ENCODE assay signal across 9 cellular contexts in the genomic region with DNA sequence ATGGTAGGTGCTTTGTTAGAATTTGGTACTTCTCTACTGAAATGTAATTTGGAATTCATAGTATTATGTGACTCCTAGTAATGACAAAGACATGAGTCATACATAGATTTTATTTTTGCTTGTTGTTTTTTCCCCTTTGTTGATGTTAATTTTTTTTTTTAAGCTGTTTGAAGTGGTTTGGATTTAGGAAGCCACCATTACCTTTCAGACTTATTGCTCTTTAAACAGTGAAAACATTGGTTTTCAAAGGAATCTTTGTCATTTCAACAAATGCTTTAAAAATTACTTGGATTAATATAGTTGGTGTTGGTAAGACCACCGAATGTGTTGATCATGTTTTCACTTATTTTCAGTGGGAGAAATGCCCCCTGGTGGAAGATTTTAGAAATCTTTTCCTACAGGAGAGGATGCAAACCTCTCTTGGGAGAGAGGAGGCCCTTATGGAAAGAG.
DNase-seq lines count a peak whose midpoint lies in the region; ATAC-seq, FAIRE-seq and TF ChIP-seq lines count a peak whose summit lies in the region.
"Had no signal": no experiment of that assay in that cellular context is flagged by ENCODE, and none has a peak within 500 bp of the region (broad histone marks: within the 10 kb centered on the region; RNA-seq: fewer than 3 reads in every experiment).

No MANE protein-coding gene starts in this region.

- ATAC-seq in HG02588 (IDR thresholded peaks at IDR 0.05; ENCODE audit: unreplicated experiment), result no peak

- H2AFZ ChIP-seq in astrocyte (ENCODE audit: low read depth, low read length), result peak overlapping the region; percentile 12

- H4K20me1 ChIP-seq in astrocyte (ENCODE audit: insufficient read depth, low read length), result no peaks in the 10 kb centered on the region

- H3K27ac Mint-ChIP-seq in astrocyte (ENCODE audit: unreplicated experiment) (no peak overlapping the region), mesothelial cell of epicardium (no peak overlapping the region)

- TF ChIP-seq POLR2A in vagina (IDR thresholded peaks at IDR 0.05), result no peak

- H3K27me3 Mint-ChIP-seq in astrocyte (ENCODE audit: low read depth, unreplicated experiment), result peaks cover 6% of the 10 kb centered on the region
- H3K27me3 Mint-ChIP-seq in mesothelial cell of epicardium (ENCODE audit: low read depth), result peaks cover 11% of the 10 kb centered on the region

- H3K4me3 Mint-ChIP-seq in astrocyte (ENCODE audit: unreplicated experiment) (no peak overlapping the region), mesothelial cell of epicardium (no peak overlapping the region)

- no peak overlapping the region for H3K9ac ChIP-seq in astrocyte (ENCODE audit: low read length)

- H3K27ac ChIP-seq in astrocyte (ENCODE audit: low read depth, low read length) (peak overlapping the region; percentile 5), vagina (no peak overlapping the region)

- H3K4me2 ChIP-seq in astrocyte (ENCODE audit: low read length), result peak overlapping the region; percentile 36

- H3K9me3 Mint-ChIP-seq in astrocyte (ENCODE audit: unreplicated experiment) (peaks cover 6% of the 10 kb centered on the region), mesothelial cell of epicardium (peaks cover 24% of the 10 kb centered on the region)

- H3K79me2 ChIP-seq in astrocyte (ENCODE audit: insufficient read depth, low read length), result no peaks in the 10 kb centered on the region

- no peak for FAIRE-seq in astrocyte (lab: Jason Lieb, UNC)

- H3K36me3 ChIP-seq in astrocyte (ENCODE audit: insufficient read depth, low read length) (no peaks in the 10 kb centered on the region), vagina (no peaks in the 10 kb centered on the region)

- H3K4me1 ChIP-seq in astrocyte (ENCODE audit: insufficient read depth, low read length), result peaks cover 15% of the 10 kb centered on the region
- H3K4me1 ChIP-seq in vagina, result peaks cover 19% of the 10 kb centered on the region

- H3K4me1 Mint-ChIP-seq in astrocyte (ENCODE audit: low read depth, unreplicated experiment) (peaks cover 10% of the 10 kb centered on the region), mesothelial cell of epicardium (peaks cover 11% of the 10 kb centered on the region)

- H3K9me3 ChIP-seq in astrocyte (ENCODE audit: insufficient read depth, low read depth, low read length), result peaks cover 3% of the 10 kb centered on the region
- no peaks in the 10 kb centered on the region for H3K9me3 ChIP-seq in vagina

- intact Hi-C loops in vagina (cut with DNase I), result no loop called here

- DNase-seq in DMS114 treated with DMSO at 0.1 percent for 48 hours (lab: John Stamatoyannopoulos, UW; ENCODE audit: unreplicated experiment) (peak; percentile 24), astrocyte (ENCODE audit: low read depth) (peak; percentile 19), mesothelial cell of epicardium (ENCODE audit: low spot score in 2 of 2, unreplicated experiment in 2 of 2) (no peak), iPS-NIHi11 (ENCODE audit: low spot score) (no peak), vagina (ENCODE audit: extremely low spot score in 2 of 2) (no peak)
- DNase-seq in Jurkat, Clone E6-1 (ENCODE audit: low read depth, low spot score), result peak; percentile 32
- DNase-seq: NCI-H2029; stimulated activated CD4-positive, alpha-beta T cell treated with anti-CD3 and anti-CD28 coated beads, Interleukin-2, amount 100 ng/mL, for 48 hours had no signal

- H3K27me3 ChIP-seq in astrocyte (ENCODE audit: insufficient read depth, low read length), result no peaks in the 10 kb centered on the region
- no peaks in the 10 kb centered on the region for H3K27me3 ChIP-seq in vagina

- TF ChIP-seq CTCF in astrocyte (IDR thresholded peaks at IDR 0.05; ENCODE audit: insufficient read depth, low read depth, low read length) (peak; percentile 43), mesothelial cell of epicardium (IDR thresholded peaks at IDR 0.05; ENCODE audit: unreplicated experiment) (peak; percentile 64), vagina (IDR thresholded peaks at IDR 0.05) (no peak)

- H3K36me3 Mint-ChIP-seq in astrocyte (ENCODE audit: low read depth, unreplicated experiment) (no peaks in the 10 kb centered on the region), mesothelial cell of epicardium (peaks cover 11% of the 10 kb centered on the region)

- no peak overlapping the region for H3K4me3 ChIP-seq in Jurkat, Clone E6-1 (ENCODE audit: low read length)
- H3K4me3 ChIP-seq in astrocyte (ENCODE audit: insufficient read depth, low read depth, low read length) (no peak overlapping the region), vagina (no peak overlapping the region)

Comparison
In these comparisons a context has a peak if more than half of its experiments do, and no peak if none do; other contexts are left out.
1. DNase-seq: peak in DMS114 treated with DMSO at 0.1 percent for 48 hours (single experiment), Jurkat, Clone E6-1 (single experiment) and astrocyte (single experiment); none in mesothelial cell of epicardium (0 of 2), iPS-NIHi11 (single experiment) and vagina (0 of 2).
2. CTCF ChIP-seq: peak in astrocyte (single experiment) and mesothelial cell of epicardium (single experiment); none in vagina (0 of 3).